ENCODE assay signal across 2 cellular contexts in the genomic region with DNA sequence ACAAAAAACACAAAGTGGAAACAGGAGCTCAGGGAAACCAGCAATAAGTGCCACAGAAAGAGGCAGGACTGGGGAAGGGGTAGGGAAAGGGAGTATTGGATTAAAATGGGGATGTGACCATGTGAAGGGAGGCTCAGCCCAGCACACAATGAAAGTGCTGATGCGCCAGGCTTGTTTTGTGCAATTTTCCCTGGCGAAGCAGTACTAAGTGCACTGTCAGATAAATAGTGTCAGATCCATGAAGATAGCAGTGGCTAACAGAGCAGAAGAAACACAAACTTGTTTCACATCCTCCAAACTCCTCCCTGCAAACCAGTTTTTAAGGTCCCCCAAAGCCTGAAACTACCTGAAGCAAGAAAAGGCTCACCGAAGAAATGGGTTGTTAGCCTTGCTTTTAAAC.
TF ChIP-seq lines count a peak whose summit lies in the region.

No MANE protein-coding gene starts in this region.

TF ChIP-seq in WTC11, 78 proteins besides CTCF, POLR2A, EP300 and RAD21:
- TF ChIP-seq GABPB1 (CRISPR knock-in tag; IDR thresholded peaks at IDR 0.05) (no peak), OVOL2 (CRISPR knock-in tag; IDR thresholded peaks at IDR 0.05; ENCODE audit: borderline replicate concordance) (no peak), ZNF138 (CRISPR knock-in tag; conservative IDR thresholded peaks at IDR 0.05) (no peak), CREM (CRISPR knock-in tag; IDR thresholded peaks at IDR 0.05) (no peak), JUN (CRISPR knock-in tag; IDR thresholded peaks at IDR 0.05) (no peak), TEAD1 (CRISPR knock-in tag; IDR thresholded peaks at IDR 0.05) (no peak)
- TF ChIP-seq, protein P1, sequence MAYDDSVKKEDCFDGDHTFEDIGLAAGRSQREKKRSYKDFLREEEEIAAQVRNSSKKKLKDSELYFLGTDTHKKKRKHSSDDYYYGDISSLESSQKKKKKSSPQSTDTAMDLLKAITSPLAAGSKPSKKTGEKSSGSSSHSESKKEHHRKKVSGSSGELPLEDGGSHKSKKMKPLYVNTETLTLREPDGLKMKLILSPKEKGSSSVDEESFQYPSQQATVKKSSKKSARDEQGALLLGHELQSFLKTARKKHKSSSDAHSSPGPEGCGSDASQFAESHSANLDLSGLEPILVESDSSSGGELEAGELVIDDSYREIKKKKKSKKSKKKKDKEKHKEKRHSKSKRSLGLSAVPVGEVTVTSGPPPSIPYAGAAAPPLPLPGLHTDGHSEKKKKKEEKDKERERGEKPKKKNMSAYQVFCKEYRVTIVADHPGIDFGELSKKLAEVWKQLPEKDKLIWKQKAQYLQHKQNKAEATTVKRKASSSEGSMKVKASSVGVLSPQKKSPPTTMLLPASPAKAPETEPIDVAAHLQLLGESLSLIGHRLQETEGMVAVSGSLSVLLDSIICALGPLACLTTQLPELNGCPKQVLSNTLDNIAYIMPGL (CRISPR knock-in tag; IDR thresholded peaks at IDR 0.05): no peak

TF ChIP-seq in HepG2, 621 proteins besides CTCF, POLR2A, EP300 and RAD21 (continues in another document):
- TF ChIP-seq SNAPC2 (CRISPR knock-in tag; IDR thresholded peaks at IDR 0.05): no peak
- TF ChIP-seq, protein P2, sequence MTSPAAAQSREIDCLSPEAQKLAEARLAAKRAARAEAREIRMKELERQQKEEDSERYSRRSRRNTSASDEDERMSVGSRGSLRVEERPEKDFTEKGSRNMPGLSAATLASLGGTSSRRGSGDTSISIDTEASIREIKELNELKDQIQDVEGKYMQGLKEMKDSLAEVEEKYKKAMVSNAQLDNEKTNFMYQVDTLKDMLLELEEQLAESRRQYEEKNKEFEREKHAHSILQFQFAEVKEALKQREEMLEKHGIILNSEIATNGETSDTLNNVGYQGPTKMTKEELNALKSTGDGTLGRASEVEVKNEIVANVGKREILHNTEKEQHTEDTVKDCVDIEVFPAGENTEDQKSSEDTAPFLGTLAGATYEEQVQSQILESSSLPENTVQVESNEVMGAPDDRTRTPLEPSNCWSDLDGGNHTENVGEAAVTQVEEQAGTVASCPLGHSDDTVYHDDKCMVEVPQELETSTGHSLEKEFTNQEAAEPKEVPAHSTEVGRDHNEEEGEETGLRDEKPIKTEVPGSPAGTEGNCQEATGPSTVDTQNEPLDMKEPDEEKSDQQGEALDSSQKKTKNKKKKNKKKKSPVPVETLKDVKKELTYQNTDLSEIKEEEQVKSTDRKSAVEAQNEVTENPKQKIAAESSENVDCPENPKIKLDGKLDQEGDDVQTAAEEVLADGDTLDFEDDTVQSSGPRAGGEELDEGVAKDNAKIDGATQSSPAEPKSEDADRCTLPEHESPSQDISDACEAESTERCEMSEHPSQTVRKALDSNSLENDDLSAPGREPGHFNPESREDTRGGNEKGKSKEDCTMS (CRISPR knock-in tag; conservative IDR thresholded peaks at IDR 0.05): no peak
- no peak for TF ChIP-seq MAZ (IDR thresholded peaks at IDR 0.05; ENCODE audit: borderline replicate concordance, low read depth, low read length)
- TF ChIP-seq MAZ (CRISPR knock-in tag; IDR thresholded peaks at IDR 0.05; ENCODE audit: low read depth): no peak
- TF ChIP-seq, protein P3, sequence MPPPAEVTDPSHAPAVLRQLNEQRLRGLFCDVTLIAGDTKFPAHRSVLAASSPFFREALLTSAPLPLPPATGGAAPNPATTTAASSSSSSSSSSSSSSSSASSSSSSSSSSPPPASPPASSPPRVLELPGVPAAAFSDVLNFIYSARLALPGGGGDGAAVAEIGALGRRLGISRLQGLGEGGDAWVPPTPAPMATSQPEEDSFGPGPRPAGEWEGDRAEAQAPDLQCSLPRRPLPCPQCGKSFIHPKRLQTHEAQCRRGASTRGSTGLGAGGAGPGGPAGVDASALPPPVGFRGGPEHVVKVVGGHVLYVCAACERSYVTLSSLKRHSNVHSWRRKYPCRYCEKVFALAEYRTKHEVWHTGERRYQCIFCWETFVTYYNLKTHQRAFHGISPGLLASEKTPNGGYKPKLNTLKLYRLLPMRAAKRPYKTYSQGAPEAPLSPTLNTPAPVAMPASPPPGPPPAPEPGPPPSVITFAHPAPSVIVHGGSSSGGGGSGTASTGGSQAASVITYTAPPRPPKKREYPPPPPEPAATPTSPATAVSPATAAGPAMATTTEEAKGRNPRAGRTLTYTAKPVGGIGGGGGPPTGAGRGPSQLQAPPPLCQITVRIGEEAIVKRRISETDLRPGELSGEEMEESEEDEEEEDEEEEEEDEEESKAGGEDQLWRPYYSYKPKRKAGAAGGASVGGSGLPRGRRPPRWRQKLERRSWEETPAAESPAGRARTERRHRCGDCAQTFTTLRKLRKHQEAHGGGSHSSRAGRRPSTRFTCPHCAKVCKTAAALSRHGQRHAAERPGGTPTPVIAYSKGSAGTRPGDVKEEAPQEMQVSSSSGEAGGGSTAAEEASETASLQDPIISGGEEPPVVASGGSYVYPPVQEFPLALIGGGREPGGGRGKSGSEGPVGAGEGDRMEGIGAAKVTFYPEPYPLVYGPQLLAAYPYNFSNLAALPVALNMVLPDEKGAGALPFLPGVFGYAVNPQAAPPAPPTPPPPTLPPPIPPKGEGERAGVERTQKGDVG (CRISPR knock-in tag; IDR thresholded peaks at IDR 0.05; ENCODE audit: borderline replicate concordance): 0 out of 2 replicates have a peak, but pooled peaks have one; percentile 34
- TF ChIP-seq ZNF264 (CRISPR knock-in tag; IDR thresholded peaks at IDR 0.05): no peak
- TF ChIP-seq, protein P4, sequence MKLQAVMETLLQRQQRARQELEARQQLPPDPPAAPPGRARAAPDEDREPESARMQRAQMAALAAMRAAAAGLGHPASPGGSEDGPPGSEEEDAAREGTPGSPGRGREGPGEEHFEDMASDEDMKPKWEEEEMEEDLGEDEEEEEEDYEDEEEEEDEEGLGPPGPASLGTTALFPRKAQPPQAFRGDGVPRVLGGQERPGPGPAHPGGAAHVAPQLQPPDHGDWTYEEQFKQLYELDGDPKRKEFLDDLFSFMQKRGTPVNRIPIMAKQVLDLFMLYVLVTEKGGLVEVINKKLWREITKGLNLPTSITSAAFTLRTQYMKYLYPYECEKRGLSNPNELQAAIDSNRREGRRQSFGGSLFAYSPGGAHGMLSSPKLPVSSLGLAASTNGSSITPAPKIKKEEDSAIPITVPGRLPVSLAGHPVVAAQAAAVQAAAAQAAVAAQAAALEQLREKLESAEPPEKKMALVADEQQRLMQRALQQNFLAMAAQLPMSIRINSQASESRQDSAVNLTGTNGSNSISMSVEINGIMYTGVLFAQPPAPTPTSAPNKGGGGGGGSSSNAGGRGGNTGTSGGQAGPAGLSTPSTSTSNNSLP (IDR thresholded peaks at IDR 0.05; ENCODE audit: low read depth, low read length): no peak
- no peak for TF ChIP-seq CENPT (CRISPR knock-in tag; IDR thresholded peaks at IDR 0.05; ENCODE audit: low read depth)
- TF ChIP-seq ZNF263 (CRISPR knock-in tag; IDR thresholded peaks at IDR 0.05): no peak
- TF ChIP-seq LCORL (IDR thresholded peaks at IDR 0.05): no peak
- no peak for TF ChIP-seq LCORL (CRISPR knock-in tag; IDR thresholded peaks at IDR 0.05)
- no peak for TF ChIP-seq ZNF768 (CRISPR knock-in tag; IDR thresholded peaks at IDR 0.05)
- TF ChIP-seq, protein P5, sequence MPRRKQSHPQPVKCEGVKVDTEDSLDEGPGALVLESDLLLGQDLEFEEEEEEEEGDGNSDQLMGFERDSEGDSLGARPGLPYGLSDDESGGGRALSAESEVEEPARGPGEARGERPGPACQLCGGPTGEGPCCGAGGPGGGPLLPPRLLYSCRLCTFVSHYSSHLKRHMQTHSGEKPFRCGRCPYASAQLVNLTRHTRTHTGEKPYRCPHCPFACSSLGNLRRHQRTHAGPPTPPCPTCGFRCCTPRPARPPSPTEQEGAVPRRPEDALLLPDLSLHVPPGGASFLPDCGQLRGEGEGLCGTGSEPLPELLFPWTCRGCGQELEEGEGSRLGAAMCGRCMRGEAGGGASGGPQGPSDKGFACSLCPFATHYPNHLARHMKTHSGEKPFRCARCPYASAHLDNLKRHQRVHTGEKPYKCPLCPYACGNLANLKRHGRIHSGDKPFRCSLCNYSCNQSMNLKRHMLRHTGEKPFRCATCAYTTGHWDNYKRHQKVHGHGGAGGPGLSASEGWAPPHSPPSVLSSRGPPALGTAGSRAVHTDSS (CRISPR knock-in tag; conservative IDR thresholded peaks at IDR 0.05): no peak
- TF ChIP-seq, protein P6, sequence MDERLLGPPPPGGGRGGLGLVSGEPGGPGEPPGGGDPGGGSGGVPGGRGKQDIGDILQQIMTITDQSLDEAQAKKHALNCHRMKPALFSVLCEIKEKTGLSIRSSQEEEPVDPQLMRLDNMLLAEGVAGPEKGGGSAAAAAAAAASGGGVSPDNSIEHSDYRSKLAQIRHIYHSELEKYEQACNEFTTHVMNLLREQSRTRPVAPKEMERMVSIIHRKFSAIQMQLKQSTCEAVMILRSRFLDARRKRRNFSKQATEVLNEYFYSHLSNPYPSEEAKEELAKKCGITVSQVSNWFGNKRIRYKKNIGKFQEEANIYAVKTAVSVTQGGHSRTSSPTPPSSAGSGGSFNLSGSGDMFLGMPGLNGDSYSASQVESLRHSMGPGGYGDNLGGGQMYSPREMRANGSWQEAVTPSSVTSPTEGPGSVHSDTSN (CRISPR knock-in tag; IDR thresholded peaks at IDR 0.05): no peak
- TF ChIP-seq, protein P7, sequence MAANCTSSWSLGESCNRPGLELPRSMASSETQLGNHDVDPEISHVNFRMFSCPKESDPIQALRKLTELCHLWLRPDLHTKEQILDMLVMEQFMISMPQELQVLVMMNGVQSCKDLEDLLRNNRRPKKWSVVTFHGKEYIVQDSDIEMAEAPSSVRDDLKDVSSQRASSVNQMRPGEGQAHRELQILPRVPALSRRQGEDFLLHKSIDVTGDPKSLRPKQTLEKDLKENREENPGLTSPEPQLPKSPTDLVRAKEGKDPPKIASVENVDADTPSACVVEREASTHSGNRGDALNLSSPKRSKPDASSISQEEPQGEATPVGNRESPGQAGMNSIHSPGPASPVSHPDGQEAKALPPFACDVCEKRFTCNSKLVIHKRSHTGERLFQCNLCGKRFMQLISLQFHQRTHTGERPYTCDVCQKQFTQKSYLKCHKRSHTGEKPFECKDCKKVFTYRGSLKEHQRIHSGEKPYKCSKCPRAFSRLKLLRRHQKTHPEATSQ (CRISPR knock-in tag; IDR thresholded peaks at IDR 0.05; ENCODE audit: borderline replicate concordance): no peak
- TF ChIP-seq SNRNP70 (IDR thresholded peaks at IDR 0.05; ENCODE audit: low read depth, low read length): no peak
- TF ChIP-seq ESRRA (CRISPR knock-in tag; IDR thresholded peaks at IDR 0.05; ENCODE audit: low read depth): no peak
- no peak for TF ChIP-seq ZNF567 (CRISPR knock-in tag; IDR thresholded peaks at IDR 0.05; ENCODE audit: borderline replicate concordance)
- no peak for TF ChIP-seq U2AF2 (IDR thresholded peaks at IDR 0.05; ENCODE audit: low read depth, low read length)
- TF ChIP-seq MAFK (conservative IDR thresholded peaks at IDR 0.05 in 1 of 2, IDR thresholded peaks at IDR 0.05 in 1 of 2; ENCODE audit: low read length in 2 of 2): peak in 1 of 2 experiments; percentile 44; a peak in 1 of 4 replicates
- no peak for TF ChIP-seq ZNF749 (CRISPR knock-in tag; IDR thresholded peaks at IDR 0.05; ENCODE audit: borderline replicate concordance)
- TF ChIP-seq, protein P8, sequence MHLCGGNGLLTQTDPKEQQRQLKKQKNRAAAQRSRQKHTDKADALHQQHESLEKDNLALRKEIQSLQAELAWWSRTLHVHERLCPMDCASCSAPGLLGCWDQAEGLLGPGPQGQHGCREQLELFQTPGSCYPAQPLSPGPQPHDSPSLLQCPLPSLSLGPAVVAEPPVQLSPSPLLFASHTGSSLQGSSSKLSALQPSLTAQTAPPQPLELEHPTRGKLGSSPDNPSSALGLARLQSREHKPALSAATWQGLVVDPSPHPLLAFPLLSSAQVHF (CRISPR knock-in tag; IDR thresholded peaks at IDR 0.05): no peak
- peak; percentile 29; the same call in 1 of the 2 replicates for TF ChIP-seq MAFF (IDR thresholded peaks at IDR 0.05; ENCODE audit: low read depth, low read length)
- no peak for TF ChIP-seq NR2F6 (IDR thresholded peaks at IDR 0.05)
- TF ChIP-seq NR2F6 (CRISPR knock-in tag; IDR thresholded peaks at IDR 0.05): no peak
- TF ChIP-seq ELF4 (CRISPR knock-in tag; IDR thresholded peaks at IDR 0.05; ENCODE audit: borderline replicate concordance): no peak
- TF ChIP-seq, protein P9, sequence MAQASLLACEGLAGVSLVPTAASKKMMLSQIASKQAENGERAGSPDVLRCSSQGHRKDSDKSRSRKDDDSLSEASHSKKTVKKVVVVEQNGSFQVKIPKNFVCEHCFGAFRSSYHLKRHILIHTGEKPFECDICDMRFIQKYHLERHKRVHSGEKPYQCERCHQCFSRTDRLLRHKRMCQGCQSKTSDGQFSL (CRISPR knock-in tag; IDR thresholded peaks at IDR 0.05): no peak
- TF ChIP-seq ZFYVE20 (CRISPR knock-in tag; IDR thresholded peaks at IDR 0.05; ENCODE audit: borderline replicate concordance, low read depth): no peak
- no peak for TF ChIP-seq RORA (CRISPR knock-in tag; IDR thresholded peaks at IDR 0.05)
- no peak for TF ChIP-seq FIP1L1 (IDR thresholded peaks at IDR 0.05; ENCODE audit: borderline replicate concordance, insufficient read depth, low read depth, low read length)
- TF ChIP-seq ZNF713 (CRISPR knock-in tag; IDR thresholded peaks at IDR 0.05): no peak
- TF ChIP-seq ZNF782 (CRISPR knock-in tag; IDR thresholded peaks at IDR 0.05; ENCODE audit: borderline replicate concordance): no peak
- no peak for TF ChIP-seq ZFY (CRISPR knock-in tag; IDR thresholded peaks at IDR 0.05)
- no peak for TF ChIP-seq ISL2 (CRISPR knock-in tag; IDR thresholded peaks at IDR 0.05)
- no peak for TF ChIP-seq YEATS4 (CRISPR knock-in tag; IDR thresholded peaks at IDR 0.05; ENCODE audit: borderline replicate concordance)
- TF ChIP-seq ZSCAN9 (CRISPR knock-in tag; IDR thresholded peaks at IDR 0.05; ENCODE audit: borderline replicate concordance): no peak
- TF ChIP-seq ZFP36L1 (CRISPR knock-in tag; IDR thresholded peaks at IDR 0.05): no peak
- TF ChIP-seq ZBTB38 (CRISPR knock-in tag; IDR thresholded peaks at IDR 0.05): 0 out of 2 replicates have a peak, but pooled peaks have one; percentile 46
- TF ChIP-seq ZNF781 (CRISPR knock-in tag; IDR thresholded peaks at IDR 0.05; ENCODE audit: borderline replicate concordance, not compliant biosample characterization): no peak
- no peak for TF ChIP-seq ARNT (IDR thresholded peaks at IDR 0.05)
- no peak for TF ChIP-seq NFIC (IDR thresholded peaks at IDR 0.05; ENCODE audit: low read length)
- no peak for TF ChIP-seq ATF7 (IDR thresholded peaks at IDR 0.05)
- TF ChIP-seq ATF7 (CRISPR knock-in tag; IDR thresholded peaks at IDR 0.05): no peak
- TF ChIP-seq ZNF883 (CRISPR knock-in tag; IDR thresholded peaks at IDR 0.05; ENCODE audit: not compliant biosample characterization): no peak
- TF ChIP-seq, protein P10, sequence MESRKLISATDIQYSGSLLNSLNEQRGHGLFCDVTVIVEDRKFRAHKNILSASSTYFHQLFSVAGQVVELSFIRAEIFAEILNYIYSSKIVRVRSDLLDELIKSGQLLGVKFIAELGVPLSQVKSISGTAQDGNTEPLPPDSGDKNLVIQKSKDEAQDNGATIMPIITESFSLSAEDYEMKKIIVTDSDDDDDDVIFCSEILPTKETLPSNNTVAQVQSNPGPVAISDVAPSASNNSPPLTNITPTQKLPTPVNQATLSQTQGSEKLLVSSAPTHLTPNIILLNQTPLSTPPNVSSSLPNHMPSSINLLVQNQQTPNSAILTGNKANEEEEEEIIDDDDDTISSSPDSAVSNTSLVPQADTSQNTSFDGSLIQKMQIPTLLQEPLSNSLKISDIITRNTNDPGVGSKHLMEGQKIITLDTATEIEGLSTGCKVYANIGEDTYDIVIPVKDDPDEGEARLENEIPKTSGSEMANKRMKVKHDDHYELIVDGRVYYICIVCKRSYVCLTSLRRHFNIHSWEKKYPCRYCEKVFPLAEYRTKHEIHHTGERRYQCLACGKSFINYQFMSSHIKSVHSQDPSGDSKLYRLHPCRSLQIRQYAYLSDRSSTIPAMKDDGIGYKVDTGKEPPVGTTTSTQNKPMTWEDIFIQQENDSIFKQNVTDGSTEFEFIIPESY (CRISPR knock-in tag; IDR thresholded peaks at IDR 0.05): peak; percentile 91
- no peak for TF ChIP-seq ELF3 (CRISPR knock-in tag; IDR thresholded peaks at IDR 0.05)
- no peak for TF ChIP-seq BORCS8-MEF2B (CRISPR knock-in tag; IDR thresholded peaks at IDR 0.05)
- TF ChIP-seq ZNF143 (CRISPR knock-in tag; IDR thresholded peaks at IDR 0.05): no peak
- TF ChIP-seq ZZZ3 (CRISPR knock-in tag; IDR thresholded peaks at IDR 0.05; ENCODE audit: borderline replicate concordance): no peak
